In the genomic region with DNA sequence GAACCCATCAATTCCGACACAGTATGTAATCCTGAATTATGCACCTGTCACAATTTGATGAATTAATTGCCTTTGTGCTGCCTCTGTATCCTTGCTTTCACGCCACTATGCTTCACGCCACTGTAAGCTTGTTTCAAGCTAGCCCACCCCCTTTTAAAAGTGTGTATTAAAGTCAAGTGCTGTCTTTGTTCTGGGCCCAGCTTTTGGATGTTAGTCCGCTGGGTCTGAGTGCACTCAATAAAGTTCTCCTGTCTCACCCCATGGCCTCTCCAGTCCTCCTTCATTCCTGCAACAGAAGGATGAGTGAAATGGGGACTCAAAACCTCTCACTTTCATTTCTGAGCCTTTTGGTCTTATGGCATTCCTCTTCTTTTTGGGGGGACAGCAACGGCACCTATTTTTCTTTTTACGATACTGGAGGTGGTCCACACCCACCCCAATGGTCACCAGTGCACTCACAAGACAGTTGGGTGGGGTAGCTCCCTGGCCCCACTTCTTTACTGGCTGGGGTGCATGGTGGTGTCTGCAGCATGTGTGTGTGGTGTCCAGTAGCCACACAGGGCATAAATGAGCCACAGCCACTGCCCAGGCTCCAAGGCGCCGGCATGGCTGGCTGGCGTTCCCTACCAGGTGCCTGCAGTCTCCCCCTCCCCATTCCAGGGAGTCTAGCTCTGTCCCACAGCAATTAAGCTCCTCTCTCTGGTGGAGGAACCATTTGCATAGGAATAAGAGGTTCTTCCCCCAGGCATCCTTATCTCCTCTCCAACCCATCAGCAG, we compare ENCODE assay signal across 1 cellular context.
A peak's percentile ranks its signal among the peaks of the same experiment; 100 is the strongest.
TF ChIP-seq lines count a peak whose summit lies in the region.

No MANE protein-coding gene starts in this region.

TF ChIP-seq in K562, 482 proteins besides CTCF, POLR2A, EP300 and RAD21 (continued from another document and continues in another):
- TF ChIP-seq, protein P1, sequence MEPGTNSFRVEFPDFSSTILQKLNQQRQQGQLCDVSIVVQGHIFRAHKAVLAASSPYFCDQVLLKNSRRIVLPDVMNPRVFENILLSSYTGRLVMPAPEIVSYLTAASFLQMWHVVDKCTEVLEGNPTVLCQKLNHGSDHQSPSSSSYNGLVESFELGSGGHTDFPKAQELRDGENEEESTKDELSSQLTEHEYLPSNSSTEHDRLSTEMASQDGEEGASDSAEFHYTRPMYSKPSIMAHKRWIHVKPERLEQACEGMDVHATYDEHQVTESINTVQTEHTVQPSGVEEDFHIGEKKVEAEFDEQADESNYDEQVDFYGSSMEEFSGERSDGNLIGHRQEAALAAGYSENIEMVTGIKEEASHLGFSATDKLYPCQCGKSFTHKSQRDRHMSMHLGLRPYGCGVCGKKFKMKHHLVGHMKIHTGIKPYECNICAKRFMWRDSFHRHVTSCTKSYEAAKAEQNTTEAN (CRISPR knock-in tag; IDR thresholded peaks at IDR 0.05): no peak
- no peak for TF ChIP-seq KLF10 (CRISPR knock-in tag; IDR thresholded peaks at IDR 0.05)
- TF ChIP-seq, protein P2, sequence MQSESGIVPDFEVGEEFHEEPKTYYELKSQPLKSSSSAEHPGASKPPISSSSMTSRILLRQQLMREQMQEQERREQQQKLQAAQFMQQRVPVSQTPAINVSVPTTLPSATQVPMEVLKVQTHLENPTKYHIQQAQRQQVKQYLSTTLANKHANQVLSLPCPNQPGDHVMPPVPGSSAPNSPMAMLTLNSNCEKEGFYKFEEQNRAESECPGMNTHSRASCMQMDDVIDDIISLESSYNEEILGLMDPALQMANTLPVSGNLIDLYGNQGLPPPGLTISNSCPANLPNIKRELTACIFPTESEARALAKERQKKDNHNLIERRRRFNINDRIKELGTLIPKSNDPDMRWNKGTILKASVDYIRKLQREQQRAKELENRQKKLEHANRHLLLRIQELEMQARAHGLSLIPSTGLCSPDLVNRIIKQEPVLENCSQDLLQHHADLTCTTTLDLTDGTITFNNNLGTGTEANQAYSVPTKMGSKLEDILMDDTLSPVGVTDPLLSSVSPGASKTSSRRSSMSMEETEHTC (IDR thresholded peaks at IDR 0.05): no peak
- no peak for TF ChIP-seq GTF2F1 (IDR thresholded peaks at IDR 0.05; ENCODE audit: low read depth, low read length)
- TF ChIP-seq NFE2 (IDR thresholded peaks at IDR 0.05; ENCODE audit: low read depth): no peak
- no peak for TF ChIP-seq CBX2 (IDR thresholded peaks at IDR 0.05; ENCODE audit: insufficient read depth, low read length, poor library complexity, severe bottlenecking)
- TF ChIP-seq CHCHD3 (CRISPR knock-in tag; IDR thresholded peaks at IDR 0.05): no peak
- TF ChIP-seq, protein P3, sequence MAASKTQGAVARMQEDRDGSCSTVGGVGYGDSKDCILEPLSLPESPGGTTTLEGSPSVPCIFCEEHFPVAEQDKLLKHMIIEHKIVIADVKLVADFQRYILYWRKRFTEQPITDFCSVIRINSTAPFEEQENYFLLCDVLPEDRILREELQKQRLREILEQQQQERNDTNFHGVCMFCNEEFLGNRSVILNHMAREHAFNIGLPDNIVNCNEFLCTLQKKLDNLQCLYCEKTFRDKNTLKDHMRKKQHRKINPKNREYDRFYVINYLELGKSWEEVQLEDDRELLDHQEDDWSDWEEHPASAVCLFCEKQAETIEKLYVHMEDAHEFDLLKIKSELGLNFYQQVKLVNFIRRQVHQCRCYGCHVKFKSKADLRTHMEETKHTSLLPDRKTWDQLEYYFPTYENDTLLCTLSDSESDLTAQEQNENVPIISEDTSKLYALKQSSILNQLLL (CRISPR knock-in tag; IDR thresholded peaks at IDR 0.05; ENCODE audit: borderline replicate concordance): no peak
- TF ChIP-seq NR2F6 (CRISPR knock-in tag; IDR thresholded peaks at IDR 0.05): no peak
- no peak for TF ChIP-seq ZNF551 (CRISPR knock-in tag; IDR thresholded peaks at IDR 0.05)
- TF ChIP-seq, protein P4, sequence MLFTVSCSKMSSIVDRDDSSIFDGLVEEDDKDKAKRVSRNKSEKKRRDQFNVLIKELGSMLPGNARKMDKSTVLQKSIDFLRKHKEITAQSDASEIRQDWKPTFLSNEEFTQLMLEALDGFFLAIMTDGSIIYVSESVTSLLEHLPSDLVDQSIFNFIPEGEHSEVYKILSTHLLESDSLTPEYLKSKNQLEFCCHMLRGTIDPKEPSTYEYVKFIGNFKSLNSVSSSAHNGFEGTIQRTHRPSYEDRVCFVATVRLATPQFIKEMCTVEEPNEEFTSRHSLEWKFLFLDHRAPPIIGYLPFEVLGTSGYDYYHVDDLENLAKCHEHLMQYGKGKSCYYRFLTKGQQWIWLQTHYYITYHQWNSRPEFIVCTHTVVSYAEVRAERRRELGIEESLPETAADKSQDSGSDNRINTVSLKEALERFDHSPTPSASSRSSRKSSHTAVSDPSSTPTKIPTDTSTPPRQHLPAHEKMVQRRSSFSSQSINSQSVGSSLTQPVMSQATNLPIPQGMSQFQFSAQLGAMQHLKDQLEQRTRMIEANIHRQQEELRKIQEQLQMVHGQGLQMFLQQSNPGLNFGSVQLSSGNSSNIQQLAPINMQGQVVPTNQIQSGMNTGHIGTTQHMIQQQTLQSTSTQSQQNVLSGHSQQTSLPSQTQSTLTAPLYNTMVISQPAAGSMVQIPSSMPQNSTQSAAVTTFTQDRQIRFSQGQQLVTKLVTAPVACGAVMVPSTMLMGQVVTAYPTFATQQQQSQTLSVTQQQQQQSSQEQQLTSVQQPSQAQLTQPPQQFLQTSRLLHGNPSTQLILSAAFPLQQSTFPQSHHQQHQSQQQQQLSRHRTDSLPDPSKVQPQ (CRISPR knock-in tag; IDR thresholded peaks at IDR 0.05; ENCODE audit: borderline replicate concordance): no peak
- TF ChIP-seq NFRKB (IDR thresholded peaks at IDR 0.05; ENCODE audit: low read depth): no peak
- TF ChIP-seq, protein P5, sequence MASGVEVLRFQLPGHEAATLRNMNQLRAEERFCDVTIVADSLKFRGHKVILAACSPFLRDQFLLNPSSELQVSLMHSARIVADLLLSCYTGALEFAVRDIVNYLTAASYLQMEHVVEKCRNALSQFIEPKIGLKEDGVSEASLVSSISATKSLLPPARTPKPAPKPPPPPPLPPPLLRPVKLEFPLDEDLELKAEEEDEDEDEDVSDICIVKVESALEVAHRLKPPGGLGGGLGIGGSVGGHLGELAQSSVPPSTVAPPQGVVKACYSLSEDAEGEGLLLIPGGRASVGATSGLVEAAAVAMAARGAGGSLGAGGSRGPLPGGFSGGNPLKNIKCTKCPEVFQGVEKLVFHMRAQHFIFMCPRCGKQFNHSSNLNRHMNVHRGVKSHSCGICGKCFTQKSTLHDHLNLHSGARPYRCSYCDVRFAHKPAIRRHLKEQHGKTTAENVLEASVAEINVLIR (CRISPR knock-in tag; IDR thresholded peaks at IDR 0.05): no peak
- 0 out of 2 replicates have a peak, but pooled peaks have one; percentile 8 for TF ChIP-seq POLR2AphosphoS5 (IDR thresholded peaks at IDR 0.05; ENCODE audit: control insufficient read depth, insufficient read depth, low read depth, low read length)
- TF ChIP-seq, protein P6, sequence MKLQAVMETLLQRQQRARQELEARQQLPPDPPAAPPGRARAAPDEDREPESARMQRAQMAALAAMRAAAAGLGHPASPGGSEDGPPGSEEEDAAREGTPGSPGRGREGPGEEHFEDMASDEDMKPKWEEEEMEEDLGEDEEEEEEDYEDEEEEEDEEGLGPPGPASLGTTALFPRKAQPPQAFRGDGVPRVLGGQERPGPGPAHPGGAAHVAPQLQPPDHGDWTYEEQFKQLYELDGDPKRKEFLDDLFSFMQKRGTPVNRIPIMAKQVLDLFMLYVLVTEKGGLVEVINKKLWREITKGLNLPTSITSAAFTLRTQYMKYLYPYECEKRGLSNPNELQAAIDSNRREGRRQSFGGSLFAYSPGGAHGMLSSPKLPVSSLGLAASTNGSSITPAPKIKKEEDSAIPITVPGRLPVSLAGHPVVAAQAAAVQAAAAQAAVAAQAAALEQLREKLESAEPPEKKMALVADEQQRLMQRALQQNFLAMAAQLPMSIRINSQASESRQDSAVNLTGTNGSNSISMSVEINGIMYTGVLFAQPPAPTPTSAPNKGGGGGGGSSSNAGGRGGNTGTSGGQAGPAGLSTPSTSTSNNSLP (IDR thresholded peaks at IDR 0.05; ENCODE audit: borderline replicate concordance, low read depth, low read length): no peak
- no peak for TF ChIP-seq JUNB (CRISPR knock-in tag; conservative IDR thresholded peaks at IDR 0.05)
- no peak for TF ChIP-seq SRSF7 (optimal IDR thresholded peaks at IDR 0.05; ENCODE audit: low read depth, low read length)
- TF ChIP-seq CBX1 (IDR thresholded peaks at IDR 0.05; ENCODE audit: low read depth): peak; percentile 80; the same call in 1 of the 2 replicates
- TF ChIP-seq YY1 (IDR thresholded peaks at IDR 0.05; ENCODE audit: borderline replicate concordance in 1 of 3, control insufficient read depth in 1 of 3, extremely low read depth in 1 of 3, insufficient read depth in 3 of 3, insufficient read length in 1 of 3, insufficient replicate concordance in 2 of 3, low read depth in 1 of 3, low read length in 2 of 3): peak in 1 of 3 experiments; percentile 9
- TF ChIP-seq GTF2A2 (tag; IDR thresholded peaks at IDR 0.05): no peak
- no peak for TF ChIP-seq SMAD3 (CRISPR knock-in tag; conservative IDR thresholded peaks at IDR 0.05)
- TF ChIP-seq, protein P7, sequence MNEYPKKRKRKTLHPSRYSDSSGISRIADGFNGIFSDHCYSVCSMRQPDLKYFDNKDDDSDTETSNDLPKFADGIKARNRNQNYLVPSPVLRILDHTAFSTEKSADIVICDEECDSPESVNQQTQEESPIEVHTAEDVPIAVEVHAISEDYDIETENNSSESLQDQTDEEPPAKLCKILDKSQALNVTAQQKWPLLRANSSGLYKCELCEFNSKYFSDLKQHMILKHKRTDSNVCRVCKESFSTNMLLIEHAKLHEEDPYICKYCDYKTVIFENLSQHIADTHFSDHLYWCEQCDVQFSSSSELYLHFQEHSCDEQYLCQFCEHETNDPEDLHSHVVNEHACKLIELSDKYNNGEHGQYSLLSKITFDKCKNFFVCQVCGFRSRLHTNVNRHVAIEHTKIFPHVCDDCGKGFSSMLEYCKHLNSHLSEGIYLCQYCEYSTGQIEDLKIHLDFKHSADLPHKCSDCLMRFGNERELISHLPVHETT (CRISPR knock-in tag; conservative IDR thresholded peaks at IDR 0.05 in 1 of 2, IDR thresholded peaks at IDR 0.05 in 1 of 2): no peak
- TF ChIP-seq BCL6 (CRISPR knock-in tag; IDR thresholded peaks at IDR 0.05): no peak
- TF ChIP-seq SMARCA4 (IDR thresholded peaks at IDR 0.05): no peak
- TF ChIP-seq ZNF766 (CRISPR knock-in tag; conservative IDR thresholded peaks at IDR 0.05): no peak
- no peak for TF ChIP-seq ZFX (CRISPR knock-in tag; IDR thresholded peaks at IDR 0.05)
- no peak for TF ChIP-seq CREM (IDR thresholded peaks at IDR 0.05; ENCODE audit: low read depth)
- TF ChIP-seq ZNF780A (CRISPR knock-in tag; IDR thresholded peaks at IDR 0.05): no peak
- no peak for TF ChIP-seq ZNF77 (CRISPR knock-in tag; IDR thresholded peaks at IDR 0.05)
- no peak for TF ChIP-seq ZNF699 (CRISPR knock-in tag; IDR thresholded peaks at IDR 0.05; ENCODE audit: insufficient replicate concordance)
- no peak for TF ChIP-seq ATF7 (IDR thresholded peaks at IDR 0.05)
- peak; percentile 97 for TF ChIP-seq TRIM28 (IDR thresholded peaks at IDR 0.05)
- TF ChIP-seq, protein P8, sequence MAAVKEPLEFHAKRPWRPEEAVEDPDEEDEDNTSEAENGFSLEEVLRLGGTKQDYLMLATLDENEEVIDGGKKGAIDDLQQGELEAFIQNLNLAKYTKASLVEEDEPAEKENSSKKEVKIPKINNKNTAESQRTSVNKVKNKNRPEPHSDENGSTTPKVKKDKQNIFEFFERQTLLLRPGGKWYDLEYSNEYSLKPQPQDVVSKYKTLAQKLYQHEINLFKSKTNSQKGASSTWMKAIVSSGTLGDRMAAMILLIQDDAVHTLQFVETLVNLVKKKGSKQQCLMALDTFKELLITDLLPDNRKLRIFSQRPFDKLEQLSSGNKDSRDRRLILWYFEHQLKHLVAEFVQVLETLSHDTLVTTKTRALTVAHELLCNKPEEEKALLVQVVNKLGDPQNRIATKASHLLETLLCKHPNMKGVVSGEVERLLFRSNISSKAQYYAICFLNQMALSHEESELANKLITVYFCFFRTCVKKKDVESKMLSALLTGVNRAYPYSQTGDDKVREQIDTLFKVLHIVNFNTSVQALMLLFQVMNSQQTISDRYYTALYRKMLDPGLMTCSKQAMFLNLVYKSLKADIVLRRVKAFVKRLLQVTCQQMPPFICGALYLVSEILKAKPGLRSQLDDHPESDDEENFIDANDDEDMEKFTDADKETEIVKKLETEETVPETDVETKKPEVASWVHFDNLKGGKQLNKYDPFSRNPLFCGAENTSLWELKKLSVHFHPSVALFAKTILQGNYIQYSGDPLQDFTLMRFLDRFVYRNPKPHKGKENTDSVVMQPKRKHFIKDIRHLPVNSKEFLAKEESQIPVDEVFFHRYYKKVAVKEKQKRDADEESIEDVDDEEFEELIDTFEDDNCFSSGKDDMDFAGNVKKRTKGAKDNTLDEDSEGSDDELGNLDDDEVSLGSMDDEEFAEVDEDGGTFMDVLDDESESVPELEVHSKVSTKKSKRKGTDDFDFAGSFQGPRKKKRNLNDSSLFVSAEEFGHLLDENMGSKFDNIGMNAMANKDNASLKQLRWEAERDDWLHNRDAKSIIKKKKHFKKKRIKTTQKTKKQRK (IDR thresholded peaks at IDR 0.05; ENCODE audit: borderline replicate concordance, low read depth, low read length): peak; percentile 69
- no peak for TF ChIP-seq KDM4B (IDR thresholded peaks at IDR 0.05; ENCODE audit: borderline replicate concordance in 2 of 2, low read depth in 1 of 2)
- TF ChIP-seq ZSCAN29 (IDR thresholded peaks at IDR 0.05): no peak
- no peak for TF ChIP-seq PCBP1 (IDR thresholded peaks at IDR 0.05; ENCODE audit: low read depth, low read length, poor library complexity, severe bottlenecking)
- TF ChIP-seq TCF7L2 (IDR thresholded peaks at IDR 0.05; ENCODE audit: low read depth, low read length): no peak
- no peak for TF ChIP-seq ATF1 (CRISPR knock-in tag; IDR thresholded peaks at IDR 0.05)
- TF ChIP-seq ATF1 (tag; IDR thresholded peaks at IDR 0.05): no peak
- TF ChIP-seq SP1 (CRISPR knock-in tag; IDR thresholded peaks at IDR 0.05): 0 out of 2 replicates have a peak, but pooled peaks have one; percentile 28
- no peak for TF ChIP-seq FUS (optimal IDR thresholded peaks at IDR 0.05; ENCODE audit: low read depth, low read length)
